Comparison of ENCODE assay signal across 8 cellular contexts in the genomic region with DNA sequence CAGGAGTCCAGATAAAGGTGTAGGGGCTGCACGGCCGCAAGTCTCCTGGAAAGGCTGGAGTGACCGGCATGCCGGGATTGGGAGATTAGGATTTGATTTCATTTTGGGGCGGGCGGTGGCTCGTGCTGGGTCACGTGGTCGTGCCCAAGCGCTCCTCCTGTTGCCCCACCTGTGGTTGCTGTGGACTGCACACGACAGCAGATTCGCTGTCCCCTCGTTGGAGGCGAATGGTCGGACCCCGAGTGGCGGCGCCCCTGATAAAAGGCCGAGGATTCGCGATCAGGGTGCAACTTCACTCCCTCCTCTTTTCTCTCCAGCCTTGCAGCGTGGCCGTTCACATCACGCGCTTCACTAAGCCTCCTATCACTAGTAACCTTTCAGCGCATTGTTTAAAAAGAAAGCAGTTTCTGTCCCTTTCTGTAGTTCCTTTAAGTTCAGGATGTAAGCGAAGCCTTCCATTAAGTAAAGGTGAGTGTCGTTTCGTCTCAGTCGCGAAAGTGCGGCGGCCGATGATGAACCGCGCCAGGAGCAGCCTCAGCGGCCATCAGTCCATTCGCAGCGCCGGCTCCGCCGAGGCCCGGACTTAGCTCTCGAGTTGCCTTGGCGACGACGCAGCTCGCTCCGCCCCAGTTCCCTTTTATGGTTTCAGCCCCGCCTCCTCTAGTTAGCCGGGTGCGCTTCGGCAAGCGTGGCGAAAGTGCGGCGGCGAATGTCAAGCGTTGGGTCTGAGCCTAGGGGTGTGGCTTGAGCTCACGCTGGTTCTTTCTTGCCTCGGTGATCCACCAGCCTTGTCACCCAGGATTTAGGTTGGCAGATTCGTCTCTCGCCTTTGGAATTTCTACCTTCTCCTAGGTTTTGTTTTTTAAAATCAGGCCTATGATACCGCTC. TPM values are rescaled to one million over a fixed set of nuclear protein-coding genes. Genes with fewer than 3 reads are reported as not detected.
DNase-seq lines count a peak whose midpoint lies in the region; ATAC-seq and TF ChIP-seq lines count a peak whose summit lies in the region.

No MANE protein-coding gene starts in this region.

- intact Hi-C loops in lower lobe of right lung (cut with DNase I), result no loop called here

- peaks cover 35% of the 10 kb centered on the region for H3K4me1 ChIP-seq in lower lobe of right lung

- peak; percentile 97 for DNase-seq in AG09319 (ENCODE audit: extremely low read depth, low read depth)
- peak; percentile 99 for DNase-seq in NCI-H748 treated with DMSO at 0.1 percent for 48 hours (lab: John Stamatoyannopoulos, UW)
- DNase-seq in activated CD8-positive, alpha-beta memory T cell treated with anti-CD3 and anti-CD28 coated beads for 24 hours, result peak; percentile 99
- DNase-seq in effector CD4-positive, alpha-beta T cell, result peak; percentile 97
- peak; percentile 99 for DNase-seq in lower lobe of right lung
- peak; percentile 91 to 99 for DNase-seq in stimulated activated CD4-positive, alpha-beta T cell treated with anti-CD3 and anti-CD28 coated beads, Interleukin-4, amount 100 ng/mL, for 48 hours (ENCODE audit: low read depth in 2 of 2)

- H3K36me3 ChIP-seq in lower lobe of right lung, result peaks cover 16% of the 10 kb centered on the region

- ATAC-seq in GM19035 (IDR thresholded peaks at IDR 0.05; ENCODE audit: unreplicated experiment), result peak; percentile 67
- ATAC-seq in HG03354 (IDR thresholded peaks at IDR 0.05; ENCODE audit: poor library complexity, severe bottlenecking, unreplicated experiment), result peak; percentile 67
- ATAC-seq in lower lobe of right lung, result peak; percentile 95 to 96

- H3K4me3 ChIP-seq in lower lobe of right lung, result peak overlapping the region; percentile 97

- no peaks in the 10 kb centered on the region for H3K27me3 ChIP-seq in lower lobe of right lung (ENCODE audit: low read depth)

- H3K27ac ChIP-seq in lower lobe of right lung, result peak overlapping the region; percentile 93

- H3K9me3 ChIP-seq in lower lobe of right lung, result no peaks in the 10 kb centered on the region

- TF ChIP-seq CTCF in AG09319 (IDR thresholded peaks at IDR 0.05; ENCODE audit: low read depth, low read length) (no peak), lower lobe of right lung (IDR thresholded peaks at IDR 0.05) (no peak)

RNA-seq across cellular contexts. Expression of a gene that starts 1.7 kb away (rescaled TPM):
- 29.1 TPM for total RNA-seq in lower lobe of right lung

RNA-seq across cellular contexts. Expression of a gene that starts 12.2 kb away (rescaled TPM):
- 16.1 TPM for total RNA-seq in lower lobe of right lung

RNA-seq across cellular contexts. Expression of a gene that starts 15.0 kb away (rescaled TPM):
- 1.7 TPM for total RNA-seq in lower lobe of right lung

RNA-seq across cellular contexts. Expression of a gene that starts 52.4 kb away (rescaled TPM):
- total RNA-seq in lower lobe of right lung, result 71.7 TPM

Comparison
In these comparisons a context has a peak if more than half of its experiments do, and no peak if none do; other contexts are left out.
1. Peak in every context shown above with its lines: DNase-seq, ATAC-seq, H3K4me3 ChIP-seq and H3K27ac ChIP-seq.